1 cellular context compared by ENCODE assay signal in genomic region chr14:68816183-68816942, GRCh38.
TF ChIP-seq lines count a peak whose summit lies in the region.

No MANE protein-coding gene starts in this region.

TF ChIP-seq in WTC11, 78 proteins besides CTCF, POLR2A, EP300 and RAD21 (continued from another document):
- TF ChIP-seq E2F5 (CRISPR knock-in tag; IDR thresholded peaks at IDR 0.05) (peak; percentile 88), ZBTB21 (CRISPR knock-in tag; IDR thresholded peaks at IDR 0.05; ENCODE audit: borderline replicate concordance) (peak; percentile 87), NFATC4 (CRISPR knock-in tag; IDR thresholded peaks at IDR 0.05) (no peak), CREM (CRISPR knock-in tag; IDR thresholded peaks at IDR 0.05) (peak; percentile 61; the same call in 1 of the 2 replicates), FOXP1 (CRISPR knock-in tag; IDR thresholded peaks at IDR 0.05; ENCODE audit: borderline replicate concordance) (peak; percentile 93), NR3C1 (CRISPR knock-in tag; conservative IDR thresholded peaks at IDR 0.05; ENCODE audit: low read depth) (peak; percentile 92), EMX1 (CRISPR knock-in tag; IDR thresholded peaks at IDR 0.05) (no peak)
